In genomic region chr7:98280791-98281756, GRCh38 we compare ENCODE assay signal across 1 cellular context.
TF ChIP-seq lines count a peak whose summit lies in the region.

TSS of gene BRI3 (plus strand) at chr7:98281686. CDS start at chr7:98281796, 110 bp downstream.

TF ChIP-seq in GM12878, 131 proteins besides CTCF, POLR2A, EP300 and RAD21 (continued from another document and continues in another):
- TF ChIP-seq, protein P1, sequence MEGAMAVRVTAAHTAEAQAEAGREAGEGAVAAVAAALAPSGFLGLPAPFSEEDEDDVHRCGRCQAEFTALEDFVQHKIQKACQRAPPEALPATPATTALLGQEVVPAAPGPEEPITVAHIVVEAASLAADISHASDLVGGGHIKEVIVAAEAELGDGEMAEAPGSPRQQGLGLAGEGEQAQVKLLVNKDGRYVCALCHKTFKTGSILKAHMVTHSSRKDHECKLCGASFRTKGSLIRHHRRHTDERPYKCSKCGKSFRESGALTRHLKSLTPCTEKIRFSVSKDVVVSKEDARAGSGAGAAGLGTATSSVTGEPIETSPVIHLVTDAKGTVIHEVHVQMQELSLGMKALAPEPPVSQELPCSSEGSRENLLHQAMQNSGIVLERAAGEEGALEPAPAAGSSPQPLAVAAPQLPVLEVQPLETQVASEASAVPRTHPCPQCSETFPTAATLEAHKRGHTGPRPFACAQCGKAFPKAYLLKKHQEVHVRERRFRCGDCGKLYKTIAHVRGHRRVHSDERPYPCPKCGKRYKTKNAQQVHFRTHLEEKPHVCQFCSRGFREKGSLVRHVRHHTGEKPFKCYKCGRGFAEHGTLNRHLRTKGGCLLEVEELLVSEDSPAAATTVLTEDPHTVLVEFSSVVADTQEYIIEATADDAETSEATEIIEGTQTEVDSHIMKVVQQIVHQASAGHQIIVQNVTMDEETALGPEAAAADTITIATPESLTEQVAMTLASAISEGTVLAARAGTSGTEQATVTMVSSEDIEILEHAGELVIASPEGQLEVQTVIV (IDR thresholded peaks at IDR 0.05; ENCODE audit: borderline replicate concordance, partially characterized antibody), result no peak
- TF ChIP-seq YY1 (IDR thresholded peaks at IDR 0.05; ENCODE audit: low read depth, low read length), result no peak
- TF ChIP-seq, protein P2, sequence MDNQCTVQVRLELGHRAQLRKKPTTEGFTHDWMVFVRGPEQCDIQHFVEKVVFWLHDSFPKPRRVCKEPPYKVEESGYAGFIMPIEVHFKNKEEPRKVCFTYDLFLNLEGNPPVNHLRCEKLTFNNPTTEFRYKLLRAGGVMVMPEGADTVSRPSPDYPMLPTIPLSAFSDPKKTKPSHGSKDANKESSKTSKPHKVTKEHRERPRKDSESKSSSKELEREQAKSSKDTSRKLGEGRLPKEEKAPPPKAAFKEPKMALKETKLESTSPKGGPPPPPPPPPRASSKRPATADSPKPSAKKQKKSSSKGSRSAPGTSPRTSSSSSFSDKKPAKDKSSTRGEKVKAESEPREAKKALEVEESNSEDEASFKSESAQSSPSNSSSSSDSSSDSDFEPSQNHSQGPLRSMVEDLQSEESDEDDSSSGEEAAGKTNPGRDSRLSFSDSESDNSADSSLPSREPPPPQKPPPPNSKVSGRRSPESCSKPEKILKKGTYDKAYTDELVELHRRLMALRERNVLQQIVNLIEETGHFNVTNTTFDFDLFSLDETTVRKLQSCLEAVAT (IDR thresholded peaks at IDR 0.05), result no peak
- no peak for TF ChIP-seq BCL11A (IDR thresholded peaks at IDR 0.05; ENCODE audit: low read depth, low read length)
- no peak for TF ChIP-seq CREM (IDR thresholded peaks at IDR 0.05; ENCODE audit: low read depth)
- TF ChIP-seq NR2C2 (IDR thresholded peaks at IDR 0.05; ENCODE audit: borderline replicate concordance, control insufficient read depth, insufficient read length, low read depth), result no peak
- no peak for TF ChIP-seq SIN3A (IDR thresholded peaks at IDR 0.05; ENCODE audit: low read depth, low read length)
- no peak for TF ChIP-seq STAT1 (conservative IDR thresholded peaks at IDR 0.05)
- no peak for TF ChIP-seq MYB (IDR thresholded peaks at IDR 0.05; ENCODE audit: borderline replicate concordance, low read depth, low read length)
- no peak for TF ChIP-seq PRDM15 (CRISPR knock-in tag; IDR thresholded peaks at IDR 0.05)
- TF ChIP-seq TCF3 (IDR thresholded peaks at IDR 0.05; ENCODE audit: borderline replicate concordance, insufficient read depth, low read depth, low read length), result 0 out of 2 replicates have a peak, but pooled peaks have one; percentile 20
- no peak for TF ChIP-seq FOS (IDR thresholded peaks at IDR 0.05; ENCODE audit: borderline replicate concordance, extremely low read depth, insufficient read length)
- TF ChIP-seq SUZ12 (IDR thresholded peaks at IDR 0.05; ENCODE audit: unreplicated experiment), result no peak
- TF ChIP-seq FOXM1 (IDR thresholded peaks at IDR 0.05; ENCODE audit: low read depth, low read length), result no peak
- no peak for TF ChIP-seq ZSCAN29 (IDR thresholded peaks at IDR 0.05)
- TF ChIP-seq, protein P3, sequence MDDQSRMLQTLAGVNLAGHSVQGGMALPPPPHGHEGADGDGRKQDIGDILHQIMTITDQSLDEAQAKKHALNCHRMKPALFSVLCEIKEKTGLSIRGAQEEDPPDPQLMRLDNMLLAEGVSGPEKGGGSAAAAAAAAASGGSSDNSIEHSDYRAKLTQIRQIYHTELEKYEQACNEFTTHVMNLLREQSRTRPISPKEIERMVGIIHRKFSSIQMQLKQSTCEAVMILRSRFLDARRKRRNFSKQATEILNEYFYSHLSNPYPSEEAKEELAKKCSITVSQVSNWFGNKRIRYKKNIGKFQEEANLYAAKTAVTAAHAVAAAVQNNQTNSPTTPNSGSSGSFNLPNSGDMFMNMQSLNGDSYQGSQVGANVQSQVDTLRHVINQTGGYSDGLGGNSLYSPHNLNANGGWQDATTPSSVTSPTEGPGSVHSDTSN (IDR thresholded peaks at IDR 0.05; ENCODE audit: insufficient replicate concordance, low read depth, low read length), result peak; percentile 58
- TF ChIP-seq E2F8 (IDR thresholded peaks at IDR 0.05; ENCODE audit: low read depth, partially characterized antibody), result no peak
- TF ChIP-seq SMARCA5 (IDR thresholded peaks at IDR 0.05), result no peak
- TF ChIP-seq POLR2AphosphoS2 (IDR thresholded peaks at IDR 0.05; ENCODE audit: low read depth, low read length), result no peak
- TF ChIP-seq ZNF217 (IDR thresholded peaks at IDR 0.05), result no peak
- peak; percentile 45 to 68; a peak in 3 of 4 replicates for TF ChIP-seq BHLHE40 (IDR thresholded peaks at IDR 0.05; ENCODE audit: borderline replicate concordance in 1 of 2, low read depth in 2 of 2, low read length in 1 of 2)
- peak in 1 of 2 experiments; percentile 50; a peak in 2 of 3 replicates for TF ChIP-seq EGR1 (IDR thresholded peaks at IDR 0.05; ENCODE audit: borderline replicate concordance in 1 of 2, low read depth in 2 of 2, low read length in 2 of 2)
- no peak for TF ChIP-seq MEF2A (IDR thresholded peaks at IDR 0.05; ENCODE audit: insufficient read depth, low read depth, low read length)
- TF ChIP-seq FOXK2 (IDR thresholded peaks at IDR 0.05), result no peak
- TF ChIP-seq TARDBP (IDR thresholded peaks at IDR 0.05; ENCODE audit: borderline replicate concordance), result no peak
- no peak for TF ChIP-seq NFXL1 (IDR thresholded peaks at IDR 0.05; ENCODE audit: borderline replicate concordance)
- no peak for TF ChIP-seq ZNF274 (IDR thresholded peaks at IDR 0.05; ENCODE audit: insufficient read depth, insufficient read length)
- no peak for TF ChIP-seq CEBPZ (IDR thresholded peaks at IDR 0.05; ENCODE audit: low read depth, low read length)
- TF ChIP-seq TCF7 (IDR thresholded peaks at IDR 0.05; ENCODE audit: borderline replicate concordance), result no peak
- TF ChIP-seq, protein P4, sequence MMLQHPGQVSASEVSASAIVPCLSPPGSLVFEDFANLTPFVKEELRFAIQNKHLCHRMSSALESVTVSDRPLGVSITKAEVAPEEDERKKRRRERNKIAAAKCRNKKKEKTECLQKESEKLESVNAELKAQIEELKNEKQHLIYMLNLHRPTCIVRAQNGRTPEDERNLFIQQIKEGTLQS (IDR thresholded peaks at IDR 0.05; ENCODE audit: borderline replicate concordance, extremely low read depth, low read depth, low read length), result peak; percentile 70
- no peak for TF ChIP-seq HSF1 (IDR thresholded peaks at IDR 0.05; ENCODE audit: low read depth, low read length)
- TF ChIP-seq YBX1 (IDR thresholded peaks at IDR 0.05), result no peak
- no peak for TF ChIP-seq SMAD1 (IDR thresholded peaks at IDR 0.05; ENCODE audit: low read depth, partially characterized antibody)
- TF ChIP-seq MTA2 (IDR thresholded peaks at IDR 0.05; ENCODE audit: low read depth), result no peak
- TF ChIP-seq, protein P5, sequence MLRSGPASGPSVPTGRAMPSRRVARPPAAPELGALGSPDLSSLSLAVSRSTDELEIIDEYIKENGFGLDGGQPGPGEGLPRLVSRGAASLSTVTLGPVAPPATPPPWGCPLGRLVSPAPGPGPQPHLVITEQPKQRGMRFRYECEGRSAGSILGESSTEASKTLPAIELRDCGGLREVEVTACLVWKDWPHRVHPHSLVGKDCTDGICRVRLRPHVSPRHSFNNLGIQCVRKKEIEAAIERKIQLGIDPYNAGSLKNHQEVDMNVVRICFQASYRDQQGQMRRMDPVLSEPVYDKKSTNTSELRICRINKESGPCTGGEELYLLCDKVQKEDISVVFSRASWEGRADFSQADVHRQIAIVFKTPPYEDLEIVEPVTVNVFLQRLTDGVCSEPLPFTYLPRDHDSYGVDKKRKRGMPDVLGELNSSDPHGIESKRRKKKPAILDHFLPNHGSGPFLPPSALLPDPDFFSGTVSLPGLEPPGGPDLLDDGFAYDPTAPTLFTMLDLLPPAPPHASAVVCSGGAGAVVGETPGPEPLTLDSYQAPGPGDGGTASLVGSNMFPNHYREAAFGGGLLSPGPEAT (IDR thresholded peaks at IDR 0.05; ENCODE audit: low read depth), result no peak
- TF ChIP-seq RCOR1 (conservative IDR thresholded peaks at IDR 0.05; ENCODE audit: low read depth, low read length), result no peak
- TF ChIP-seq ATF2 (IDR thresholded peaks at IDR 0.05; ENCODE audit: low read length), result no peak
- TF ChIP-seq SP1 (IDR thresholded peaks at IDR 0.05; ENCODE audit: low read depth, low read length), result no peak
- TF ChIP-seq BRCA1 (IDR thresholded peaks at IDR 0.05; ENCODE audit: low read depth, low read length), result no peak
- TF ChIP-seq KLF5 (IDR thresholded peaks at IDR 0.05; ENCODE audit: partially characterized antibody), result no peak
- TF ChIP-seq SMAD5 (IDR thresholded peaks at IDR 0.05; ENCODE audit: low read depth), result no peak
- no peak for TF ChIP-seq MYC (IDR thresholded peaks at IDR 0.05; ENCODE audit: insufficient read depth, insufficient read length, insufficient replicate concordance, low read length, severe bottlenecking)
